9 cellular contexts compared by ENCODE assay signal in the genomic region with DNA sequence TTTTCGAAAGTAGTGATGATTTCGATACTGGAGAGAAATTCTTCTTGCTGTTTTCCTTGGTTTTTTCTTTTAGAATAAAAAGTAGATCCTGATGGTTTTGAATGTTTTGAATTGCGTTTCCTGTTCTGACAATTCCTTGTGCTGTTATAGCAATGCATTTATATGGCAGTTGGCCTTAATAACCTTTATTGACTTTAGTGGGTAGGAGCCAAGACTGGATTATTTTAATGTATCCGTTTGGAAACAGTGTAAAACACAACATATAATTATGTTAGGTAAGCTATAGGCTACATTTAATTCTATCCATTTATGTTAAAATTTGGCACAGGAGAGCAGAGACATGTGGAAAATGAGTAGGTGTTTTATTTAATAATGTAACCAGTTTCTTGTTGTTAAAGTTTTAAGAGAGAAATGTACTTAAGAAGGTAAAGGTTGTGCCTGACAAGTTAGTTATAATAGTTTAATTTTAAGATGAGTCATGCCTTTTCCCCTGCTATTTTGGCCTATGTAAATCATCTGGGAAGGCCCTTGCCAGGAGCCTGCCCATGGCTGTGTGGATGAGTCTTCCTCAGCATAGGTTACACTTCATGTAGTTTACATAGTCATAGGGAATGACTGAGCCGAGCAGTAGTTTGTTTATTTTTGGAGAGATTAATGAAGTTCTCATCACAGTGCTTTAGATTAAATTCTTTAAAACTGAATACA.
DNase-seq lines count a peak whose midpoint lies in the region; ATAC-seq and TF ChIP-seq lines count a peak whose summit lies in the region.
"Had no signal": no experiment of that assay in that cellular context is flagged by ENCODE, and none has a peak within 500 bp of the region (broad histone marks: within the 10 kb centered on the region; RNA-seq: fewer than 3 reads in every experiment).

No MANE protein-coding gene starts in this region.

- H3K9me3 Mint-ChIP-seq in Caco-2 (ENCODE audit: unreplicated experiment) (no peaks in the 10 kb centered on the region), mesothelial cell of epicardium (no peaks in the 10 kb centered on the region)

- H3K36me3 Mint-ChIP-seq in Caco-2 (ENCODE audit: insufficient read depth, unreplicated experiment) (peaks cover 7% of the 10 kb centered on the region), mesothelial cell of epicardium (peaks cover 7% of the 10 kb centered on the region)

- no peak for TF ChIP-seq EP300 in stomach (IDR thresholded peaks at IDR 0.05)

- H3K9me3 ChIP-seq in Caco-2 (no peaks in the 10 kb centered on the region), breast epithelium (no peaks in the 10 kb centered on the region), stomach (no peaks in the 10 kb centered on the region)

- POLR2A ChIA-PET in Caco-2 (lab: Charles Lee), result interaction anchor here (0.6 kb wide), 1 partner anchor 31 kb away, joined by 6 read pairs; no protein-coding TSS in a partner anchor

- H3K4me3 Mint-ChIP-seq in Caco-2 (ENCODE audit: unreplicated experiment) (no peak overlapping the region), mesothelial cell of epicardium (no peak overlapping the region)

- H3K27ac ChIP-seq in breast epithelium (peak overlapping the region; percentile 4 to 67), stomach (no peak overlapping the region)

- TF ChIP-seq POLR2A in breast epithelium (IDR thresholded peaks at IDR 0.05), result no peak
- TF ChIP-seq POLR2A in stomach (IDR thresholded peaks at IDR 0.05), result no peak

- H3K4me1 Mint-ChIP-seq in Caco-2 (ENCODE audit: low read depth, unreplicated experiment) (peaks cover 57% of the 10 kb centered on the region), mesothelial cell of epicardium (peaks cover 62% of the 10 kb centered on the region)

- WGBS in stomach, 5 donors, result 46 to 51% (median 48%) methylated on average over 5 of the region's 5 CpGs

- CTCF ChIA-PET in Caco-2 (lab: Charles Lee), result no interaction called here

- intact Hi-C loops in Caco-2 (cut with micrococcal nuclease; ENCODE audit: unreplicated experiment) (loop anchor here (2.0 to 10.0 kb wide), 7 partner anchors 43 to 921 kb away; no protein-coding TSS in a partner anchor), breast epithelium (cut with DNase I; ENCODE audit: low total_unique reads) (loop anchor here (10.0 kb wide), 1 partner anchor 391 kb away; a partner anchor contains a TSS), stomach (cut with DNase I; ENCODE audit: low total_unique reads) (no loop called here)

- peak overlapping the region; percentile 71 for H3K27ac Mint-ChIP-seq in Caco-2 (ENCODE audit: unreplicated experiment)
- H3K27ac Mint-ChIP-seq in mesothelial cell of epicardium, result peak overlapping the region; percentile 76

- DNase-seq in Caco-2 (no peak), NCI-H1092 (lab: John Stamatoyannopoulos, UW) (peak; percentile 18), breast epithelium (ENCODE audit: low spot score in 2 of 2) (peak in 1 of 2 donors; percentile 50), mesothelial cell of epicardium (ENCODE audit: low spot score in 2 of 2, unreplicated experiment in 2 of 2) (no peak), mucosa of gallbladder (ENCODE audit: low spot score) (no peak), stomach (no peak)
- no peak for DNase-seq in central memory CD4-positive, alpha-beta T cell
- DNase-seq: stimulated activated CD4-positive, alpha-beta T cell treated with anti-CD3 and anti-CD28 coated beads, Interleukin-4, amount 100 ng/mL, for 4 hours had no signal

- H3K27me3 Mint-ChIP-seq in Caco-2 (ENCODE audit: insufficient read depth, unreplicated experiment), result no peaks in the 10 kb centered on the region
- no peaks in the 10 kb centered on the region for H3K27me3 Mint-ChIP-seq in mesothelial cell of epicardium (ENCODE audit: low read depth)

- no peaks in the 10 kb centered on the region for H3K36me3 ChIP-seq in Caco-2 (ENCODE audit: control insufficient read depth, insufficient read depth, low read length)
- H3K36me3 ChIP-seq in breast epithelium, result no peaks in the 10 kb centered on the region
- H3K36me3 ChIP-seq in stomach, result peaks cover 0 to 14% (median 13%) of the 10 kb centered on the region in 4 donors

- no peak for ATAC-seq in GM21515 (IDR thresholded peaks at IDR 0.05; ENCODE audit: unreplicated experiment)

- H3K4me3 ChIP-seq in Caco-2 (ENCODE audit: low read depth, low read length) (no peak overlapping the region), breast epithelium (no peak overlapping the region), stomach (no peak overlapping the region)

- no peak for TF ChIP-seq CTCF in Caco-2 (IDR thresholded peaks at IDR 0.05; ENCODE audit: insufficient read depth in 1 of 2, low read depth in 1 of 2, low read length in 1 of 2, severe bottlenecking in 1 of 2, unreplicated experiment in 1 of 2)
- no peak for TF ChIP-seq CTCF in breast epithelium (IDR thresholded peaks at IDR 0.05)
- TF ChIP-seq CTCF in mesothelial cell of epicardium (IDR thresholded peaks at IDR 0.05; ENCODE audit: unreplicated experiment), result no peak
- no peak for TF ChIP-seq CTCF in stomach (IDR thresholded peaks at IDR 0.05)

- H3K4me1 ChIP-seq in Caco-2 (peaks cover 61% of the 10 kb centered on the region), breast epithelium (peaks cover 3 to 12% of the 10 kb centered on the region in 2 donors), stomach (peaks cover 5 to 43% (median 23%) of the 10 kb centered on the region in 4 donors)

- BruUV-seq in Caco-2 (replicated peaks; lab: Mats Ljungman, UMichigan), result no TSS peak

- H3K27me3 ChIP-seq in Caco-2 (replicated peaks; ENCODE audit: control insufficient read depth, insufficient read depth, low read length) (no peaks in the 10 kb centered on the region), breast epithelium (no peaks in the 10 kb centered on the region), stomach (no peaks in the 10 kb centered on the region)

Comparison
In these comparisons a context has a peak if more than half of its experiments do, and no peak if none do; other contexts are left out.
1. H3K27ac ChIP-seq: peak in breast epithelium (2 of 2); none in stomach (0 of 5).